1 cellular context compared by ENCODE assay signal in the genomic region with DNA sequence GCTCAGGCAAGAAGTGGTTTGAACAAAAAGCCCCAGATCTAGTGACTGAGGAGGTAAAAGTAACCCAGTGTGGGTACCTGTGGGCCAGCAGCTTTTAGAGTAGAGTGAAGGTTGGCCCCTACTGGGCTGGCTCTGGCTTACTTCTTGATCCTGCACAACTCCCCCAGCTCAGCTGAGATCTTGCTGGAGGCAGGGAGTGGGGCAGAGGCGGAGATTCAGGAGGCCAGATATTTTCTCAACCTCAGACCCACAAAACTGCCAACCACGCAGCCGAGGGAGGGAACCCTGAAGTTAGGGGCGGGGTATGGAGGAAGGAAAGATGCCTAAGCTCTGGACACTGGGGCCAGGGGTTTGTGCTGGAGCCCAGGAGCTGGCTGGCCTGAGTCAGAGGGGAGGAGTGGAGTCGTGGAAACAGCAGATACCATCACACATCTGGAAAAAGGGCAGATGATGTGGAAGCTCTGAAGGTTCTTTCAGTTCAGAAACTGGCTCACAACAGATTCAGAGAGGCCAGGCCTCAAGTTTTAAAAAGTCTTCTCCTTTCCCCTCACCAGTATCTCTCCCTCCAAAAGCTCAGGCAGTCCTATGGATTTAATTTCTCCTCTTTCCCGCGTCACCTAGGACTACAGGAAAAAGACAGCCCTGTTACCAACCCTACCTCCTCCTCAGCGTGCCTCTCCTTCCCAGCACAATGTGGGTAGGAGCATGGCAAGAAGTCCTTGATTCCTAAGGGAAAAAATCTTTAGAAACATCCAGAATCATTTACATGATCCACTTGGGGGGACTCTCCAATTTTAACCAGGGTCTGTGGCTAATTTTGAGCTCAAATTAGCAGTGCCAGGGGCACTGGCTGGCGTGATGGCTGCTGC.
TF ChIP-seq lines count a peak whose summit lies in the region.

No MANE protein-coding gene starts in this region.

TF ChIP-seq in A549, 52 proteins besides CTCF, POLR2A, EP300 and RAD21 (continued from another document):
- TF ChIP-seq BCL3 (IDR thresholded peaks at IDR 0.05) (no peak), PBX3 (IDR thresholded peaks at IDR 0.05) (no peak), HEYL (CRISPR knock-in tag; IDR thresholded peaks at IDR 0.05) (no peak)
- TF ChIP-seq, protein P1, sequence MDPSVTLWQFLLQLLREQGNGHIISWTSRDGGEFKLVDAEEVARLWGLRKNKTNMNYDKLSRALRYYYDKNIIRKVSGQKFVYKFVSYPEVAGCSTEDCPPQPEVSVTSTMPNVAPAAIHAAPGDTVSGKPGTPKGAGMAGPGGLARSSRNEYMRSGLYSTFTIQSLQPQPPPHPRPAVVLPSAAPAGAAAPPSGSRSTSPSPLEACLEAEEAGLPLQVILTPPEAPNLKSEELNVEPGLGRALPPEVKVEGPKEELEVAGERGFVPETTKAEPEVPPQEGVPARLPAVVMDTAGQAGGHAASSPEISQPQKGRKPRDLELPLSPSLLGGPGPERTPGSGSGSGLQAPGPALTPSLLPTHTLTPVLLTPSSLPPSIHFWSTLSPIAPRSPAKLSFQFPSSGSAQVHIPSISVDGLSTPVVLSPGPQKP (IDR thresholded peaks at IDR 0.05; ENCODE audit: low read depth, low read length) = no peak
